Comparison of ENCODE assay signal across 16 cellular contexts in the genomic region with DNA sequence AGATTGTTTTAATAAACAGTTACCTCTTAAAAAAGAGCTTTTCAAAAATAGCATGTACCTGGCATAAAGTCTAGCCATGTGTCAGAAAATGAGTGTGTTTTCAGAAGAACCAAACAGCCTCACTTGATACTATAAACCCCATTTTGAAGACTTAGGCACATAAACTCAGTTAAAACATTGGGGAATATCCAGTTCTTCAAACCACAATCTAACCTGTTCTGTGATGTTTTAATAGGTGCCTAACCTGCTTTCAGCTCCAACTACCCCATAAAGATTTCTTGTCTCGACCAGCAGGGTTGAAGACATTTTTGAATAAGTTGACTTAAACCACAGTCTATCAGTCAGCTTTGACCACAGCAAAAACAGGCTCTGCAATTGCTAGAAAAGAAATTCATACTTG. TPM values are rescaled to one million over a fixed set of nuclear protein-coding genes. Genes with fewer than 3 reads are reported as not detected.
A peak's percentile ranks its signal among the peaks of the same experiment; 100 is the strongest.
DNase-seq lines count a peak whose midpoint lies in the region; ATAC-seq and TF ChIP-seq lines count a peak whose summit lies in the region.
"Had no signal": no experiment of that assay in that cellular context is flagged by ENCODE, and none has a peak within 500 bp of the region (broad histone marks: within the 10 kb centered on the region; RNA-seq: fewer than 3 reads in every experiment).

No MANE protein-coding gene starts in this region.

- peaks cover 7% of the 10 kb centered on the region for H3K36me3 Mint-ChIP-seq in natural killer cell
- H3K36me3 Mint-ChIP-seq in natural killer cell treated with Interleukin-12 subunit alpha and Interleukin-12 subunit beta and Interleukin-15 and Interleukin-18, amount 100 ng/mL, for 72 hours, result peaks cover 9% of the 10 kb centered on the region

- peak overlapping the region; percentile 30 to 56 for H3K27ac Mint-ChIP-seq in natural killer cell
- H3K27ac Mint-ChIP-seq in natural killer cell treated with Interleukin-12 subunit alpha and Interleukin-12 subunit beta and Interleukin-15 and Interleukin-18, amount 100 ng/mL, for 72 hours, result peak overlapping the region in 1 of 2 donors; percentile 42

- no peak for TF ChIP-seq CTCF in natural killer cell (IDR thresholded peaks at IDR 0.05)
- no peak for TF ChIP-seq CTCF in VCaP (conservative IDR thresholded peaks at IDR 0.05)
- TF ChIP-seq CTCF in osteoblast (IDR thresholded peaks at IDR 0.05; ENCODE audit: extremely low read depth, low read depth, low read length), result no peak
- no peak for TF ChIP-seq CTCF in mammary epithelial cell (conservative IDR thresholded peaks at IDR 0.05 in 1 of 2, IDR thresholded peaks at IDR 0.05 in 1 of 2; ENCODE audit: extremely low read depth in 1 of 2, insufficient read depth in 1 of 2, low read depth in 1 of 2, low read length in 2 of 2)

- H3K9ac ChIP-seq in mammary epithelial cell (ENCODE audit: insufficient read depth, low read length), result no peak overlapping the region
- H3K9ac ChIP-seq: BLaER1 had no signal

- H3K27me3 ChIP-seq in osteoblast (ENCODE audit: insufficient read depth, low read length), result no peaks in the 10 kb centered on the region
- no peaks in the 10 kb centered on the region for H3K27me3 ChIP-seq in mammary epithelial cell (ENCODE audit: insufficient read depth, low read length)
- H3K27me3 ChIP-seq: BLaER1 had no signal

- H3K27me3 Mint-ChIP-seq in natural killer cell (ENCODE audit: low read depth in 2 of 2), result no peaks in the 10 kb centered on the region
- no peaks in the 10 kb centered on the region for H3K27me3 Mint-ChIP-seq in natural killer cell treated with Interleukin-12 subunit alpha and Interleukin-12 subunit beta and Interleukin-15 and Interleukin-18, amount 100 ng/mL, for 72 hours
- H3K27me3 Mint-ChIP-seq: CD4-positive, alpha-beta memory T cell had no signal

- H3K36me3 ChIP-seq in osteoblast (ENCODE audit: insufficient read depth, low read length) (peaks cover 47% of the 10 kb centered on the region), mammary epithelial cell (ENCODE audit: insufficient read depth, low read length) (peaks cover 10% of the 10 kb centered on the region)

- no peaks in the 10 kb centered on the region for H3K9me3 Mint-ChIP-seq in natural killer cell
- no peaks in the 10 kb centered on the region for H3K9me3 Mint-ChIP-seq in natural killer cell treated with Interleukin-12 subunit alpha and Interleukin-12 subunit beta and Interleukin-15 and Interleukin-18, amount 100 ng/mL, for 72 hours
- H3K9me3 Mint-ChIP-seq: CD14-positive monocyte; CD4-positive, alpha-beta memory T cell had no signal

- H3K9me3 ChIP-seq in osteoblast (ENCODE audit: low read depth, low read length) (no peaks in the 10 kb centered on the region), mammary epithelial cell (replicated peaks; ENCODE audit: insufficient read depth, low read length) (no peaks in the 10 kb centered on the region)
- H3K9me3 ChIP-seq: A549, BLaER1, HAP-1 had no signal

- H2AFZ ChIP-seq in osteoblast (ENCODE audit: low read length), result no peak overlapping the region
- H2AFZ ChIP-seq in mammary epithelial cell (ENCODE audit: low read depth, low read length), result no peak overlapping the region

- in situ Hi-C loops in mammary epithelial cell (cut with MboI; ENCODE audit: low sequenced_read_pairs in 2 of 2), result no loop called here

- dilution Hi-C loops in mammary epithelial cell (cut with HindIII; ENCODE audit: low sequenced_read_pairs), result no loop called here

- H3K4me3 Mint-ChIP-seq in natural killer cell, result no peak overlapping the region
- H3K4me3 Mint-ChIP-seq in natural killer cell treated with Interleukin-12 subunit alpha and Interleukin-12 subunit beta and Interleukin-15 and Interleukin-18, amount 100 ng/mL, for 72 hours, result no peak overlapping the region
- H3K4me3 Mint-ChIP-seq: CD14-positive monocyte; CD4-positive, alpha-beta memory T cell had no signal

- H4K20me1 ChIP-seq in osteoblast (ENCODE audit: insufficient read depth, low read length) (no peaks in the 10 kb centered on the region), mammary epithelial cell (ENCODE audit: insufficient read depth, low read length) (peaks cover 2% of the 10 kb centered on the region)
- H4K20me1 ChIP-seq: BLaER1 had no signal

- no peaks in the 10 kb centered on the region for H3K4me1 ChIP-seq in osteoblast (ENCODE audit: insufficient read depth, low read length)
- no peaks in the 10 kb centered on the region for H3K4me1 ChIP-seq in mammary epithelial cell (ENCODE audit: insufficient read depth, low read length)
- H3K4me1 ChIP-seq: BLaER1, HAP-1 had no signal

- WGBS in mammary epithelial cell (ENCODE audit: low coverage, missing lambda C conversion rate), result 89% methylated on average over 1 of the region's 1 CpG

- peaks cover 24 to 31% of the 10 kb centered on the region in 2 donors for H3K4me1 Mint-ChIP-seq in natural killer cell
- H3K4me1 Mint-ChIP-seq in natural killer cell treated with Interleukin-12 subunit alpha and Interleukin-12 subunit beta and Interleukin-15 and Interleukin-18, amount 100 ng/mL, for 72 hours (ENCODE audit: low read depth in 2 of 2), result peaks cover 10 to 16% of the 10 kb centered on the region in 2 donors
- H3K4me1 Mint-ChIP-seq: CD14-positive monocyte had no signal

- ATAC-seq in natural killer cell (no peak), GM18867 (IDR thresholded peaks at IDR 0.05; ENCODE audit: unreplicated experiment) (no peak)
- no peak for ATAC-seq in natural killer cell treated with Interleukin-12 subunit alpha and Interleukin-12 subunit beta and Interleukin-15 and Interleukin-18, amount 100 ng/mL, for 72 hours
- ATAC-seq: A549 had no signal

- DNase-seq in natural killer cell (no peak), osteoblast (ENCODE audit: insufficient read length, low spot score, missing footprints) (no peak), mammary epithelial cell (no peak)
- no peak for DNase-seq in natural killer cell treated with Interleukin-12 subunit alpha and Interleukin-12 subunit beta and Interleukin-15 and Interleukin-18, amount 100 ng/mL, for 72 hours (ENCODE audit: low spot score)
- no peak for DNase-seq in effector CD8-positive, alpha-beta T cell (lab: John Stamatoyannopoulos, UW)
- DNase-seq: CD4-positive, alpha-beta memory T cell; DMS153; DMS79; GDM1 had no signal

- no peak overlapping the region for H3K4me3 ChIP-seq in osteoblast (ENCODE audit: insufficient read depth, low read length)
- H3K4me3 ChIP-seq in mammary epithelial cell (replicated peaks in 1 of 3; ENCODE audit: insufficient read depth in 1 of 3, low read depth in 2 of 3, low read length in 3 of 3), result no peak overlapping the region
- H3K4me3 ChIP-seq: A549, BLaER1, HAP-1 had no signal

- H3K4me2 ChIP-seq in osteoblast (ENCODE audit: insufficient read depth, low read length), result no peak overlapping the region
- no peak overlapping the region for H3K4me2 ChIP-seq in mammary epithelial cell (ENCODE audit: insufficient read depth, low read depth, low read length)
- H3K4me2 ChIP-seq: A549, BLaER1 had no signal

- BruUV-seq in mammary epithelial cell (replicated peaks; lab: Mats Ljungman, UMichigan), result no TSS peak

- intact Hi-C loops in natural killer cell (cut with micrococcal nuclease) (no loop called here), mammary epithelial cell (cut with micrococcal nuclease) (no loop called here)

- H3K27ac ChIP-seq in VCaP (peak overlapping the region; percentile 19), osteoblast (ENCODE audit: low read depth, low read length) (peak overlapping the region; percentile 10), mammary epithelial cell (ENCODE audit: insufficient read depth, low read depth, low read length) (no peak overlapping the region)
- H3K27ac ChIP-seq: 22Rv1, A549, BLaER1 had no signal

- H3K79me2 ChIP-seq in osteoblast (ENCODE audit: insufficient read depth, low read length), result peaks cover 27% of the 10 kb centered on the region
- peaks cover 13% of the 10 kb centered on the region for H3K79me2 ChIP-seq in mammary epithelial cell (ENCODE audit: insufficient read depth, low read length)

- CTCF ChIA-PET in mammary epithelial cell (lab: Charles Lee; ENCODE audit: low non-redundant PET), result interaction anchor here (0.6 kb wide), 1 partner anchor 222 kb away, joined by 4 read pairs; no protein-coding TSS in a partner anchor

RNA-seq across cellular contexts. Expression of a gene that starts 41.3 kb away (rescaled TPM):
- 100 to 1,000 TPM; 122 to 165 (median 145) TPM for total RNA-seq in natural killer cell
- total RNA-seq in natural killer cell treated with Interleukin-12 subunit alpha and Interleukin-12 subunit beta and Interleukin-15 and Interleukin-18, amount 100 ng/mL, for 72 hours, result 100 to 1,000 TPM; 173 to 204 TPM
- total RNA-seq in osteoblast, result 81.4 and 90.5 TPM in 2 replicates
- total RNA-seq in mammary epithelial cell, result 100 to 1,000 TPM in 1 of 2 donors, 10 to 100 TPM in 1; 61.7 to 154 TPM
- 68.0 TPM for polyA plus RNA-seq in mammary epithelial cell
- 290 TPM for polyA minus RNA-seq in mammary epithelial cell
